In the genomic region with DNA sequence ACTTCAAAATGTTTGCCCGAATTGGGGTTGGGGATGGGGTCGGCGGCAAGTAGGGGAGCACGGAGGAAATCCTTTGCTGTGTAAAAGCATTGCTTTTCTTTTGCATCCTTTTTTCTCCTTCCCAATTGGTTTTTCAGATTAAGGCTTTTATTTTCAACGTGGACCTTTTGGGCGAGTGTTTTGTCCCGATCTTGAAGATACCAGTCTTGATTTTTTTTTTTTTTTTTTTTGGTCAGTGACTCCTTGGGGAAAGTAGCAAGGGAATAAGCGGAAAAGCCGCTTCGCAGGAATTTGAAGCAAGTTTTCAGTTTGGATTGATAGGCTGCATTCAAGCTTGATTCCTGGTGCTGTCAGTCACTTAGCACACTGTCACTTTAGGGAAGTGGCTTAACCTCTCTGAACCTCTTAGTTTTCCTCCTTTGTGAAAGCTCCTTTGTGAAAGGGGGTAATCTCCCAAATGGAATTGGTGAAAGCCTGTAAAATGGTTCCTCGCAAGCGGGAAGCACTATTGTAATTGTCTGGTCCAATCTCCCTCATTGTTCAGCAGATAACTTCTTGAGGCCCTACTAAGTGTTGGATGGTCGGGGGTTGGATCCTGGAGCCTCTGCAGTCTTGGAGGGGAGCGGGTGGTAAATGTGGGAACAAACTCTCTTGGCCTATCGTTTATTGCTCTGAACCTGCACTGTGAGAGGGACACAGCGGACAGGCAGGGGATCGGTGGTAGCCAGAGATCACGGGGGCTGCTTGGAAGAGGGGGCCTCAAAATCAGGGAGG, we compare ENCODE assay signal across 8 cellular contexts. TPM values are rescaled to one million over a fixed set of nuclear protein-coding genes. Genes with fewer than 3 reads are reported as not detected.
A peak's percentile ranks its signal among the peaks of the same experiment; 100 is the strongest.
DNase-seq lines count a peak whose midpoint lies in the region; ATAC-seq and TF ChIP-seq lines count a peak whose summit lies in the region.

No MANE protein-coding gene starts in this region.

- peak overlapping the region; percentile 94 for H3K4me2 ChIP-seq in PC-3 (ENCODE audit: low read length)

- ATAC-seq in PC-3: no peak

- TF ChIP-seq CTCF in PC-3 (conservative IDR thresholded peaks at IDR 0.05; ENCODE audit: low read depth, low read length) (no peak), endothelial cell (IDR thresholded peaks at IDR 0.05; ENCODE audit: unreplicated experiment) (no peak), osteocyte (IDR thresholded peaks at IDR 0.05) (no peak)

- BruUV-seq in PC-3 (replicated peaks; lab: Mats Ljungman, UMichigan): TSS peak; percentile 64

- peaks cover 23% of the 10 kb centered on the region for H3K4me1 ChIP-seq in PC-3 (ENCODE audit: insufficient read depth, low read length)

- peaks cover 19% of the 10 kb centered on the region for H3K36me3 Mint-ChIP-seq in endothelial cell (ENCODE audit: low read depth, unreplicated experiment)
- no peaks in the 10 kb centered on the region for H3K36me3 Mint-ChIP-seq in osteocyte (ENCODE audit: unreplicated experiment)

- no peaks in the 10 kb centered on the region for H3K9me2 ChIP-seq in PC-3 (replicated peaks; ENCODE audit: low read length)

- H3K27ac Mint-ChIP-seq in endothelial cell (ENCODE audit: unreplicated experiment) (peak overlapping the region; percentile 96), osteocyte (ENCODE audit: unreplicated experiment) (peak overlapping the region; percentile 90)

- DNase-seq in NCI-H1092 treated with DMSO at 0.1 percent for 48 hours (lab: John Stamatoyannopoulos, UW) (peak; percentile 8), NCI-H1092 (lab: John Stamatoyannopoulos, UW) (no peak), PC-3 (peak; percentile 23), endothelial cell (ENCODE audit: low spot score) (no peak), osteocyte (ENCODE audit: extremely low spot score, unreplicated experiment) (no peak), NCI-H1930 (lab: John Stamatoyannopoulos, UW) (no peak), activated gamma-delta T cell (lab: John Stamatoyannopoulos, UW) (no peak), NOMO-1 treated with dmso at 0.1 percent for 144 hours (lab: John Stamatoyannopoulos, UW; ENCODE audit: unreplicated experiment) (no peak)

- H4K20me1 ChIP-seq in PC-3 (ENCODE audit: low read length): peaks cover 36% of the 10 kb centered on the region

- CTCF ChIA-PET in PC-3 (lab: Charles Lee): interaction anchor here (0.8 kb wide), 1 partner anchor 25 kb away, joined by 6 read pairs; no protein-coding TSS in a partner anchor

- H3K9me3 Mint-ChIP-seq in endothelial cell (ENCODE audit: unreplicated experiment): no peaks in the 10 kb centered on the region
- H3K9me3 Mint-ChIP-seq in osteocyte (ENCODE audit: unreplicated experiment): no peaks in the 10 kb centered on the region

- H3K9me3 ChIP-seq in PC-3 (ENCODE audit: low read length): no peaks in the 10 kb centered on the region

- peak overlapping the region; percentile 99 for H3K4me3 Mint-ChIP-seq in endothelial cell (ENCODE audit: unreplicated experiment)
- H3K4me3 Mint-ChIP-seq in osteocyte (ENCODE audit: unreplicated experiment): peak overlapping the region; percentile 92

- POLR2A ChIA-PET in PC-3 (lab: Charles Lee; ENCODE audit: unreplicated experiment): interaction anchor here (0.5 to 0.7 kb wide), 3 partner anchors 21 to 676 kb away, joined by 3 to 8 read pairs (median 5); no protein-coding TSS in a partner anchor

- H3K27ac ChIP-seq in PC-3 (ENCODE audit: low read length): 0 out of 2 replicates have a peak overlapping the region, but pooled peaks have one; percentile 1

- H3K79me2 ChIP-seq in PC-3 (ENCODE audit: low read length): peaks cover 68% of the 10 kb centered on the region

- intact Hi-C loops in PC-3 (cut with micrococcal nuclease): no loop called here

- H3K4me3 ChIP-seq in PC-3 (ENCODE audit: low read length): peak overlapping the region; percentile 81

- peak overlapping the region; percentile 78 for H3K9ac ChIP-seq in PC-3 (ENCODE audit: low read length)

- peaks cover 25% of the 10 kb centered on the region for H3K4me1 Mint-ChIP-seq in endothelial cell (ENCODE audit: unreplicated experiment)
- H3K4me1 Mint-ChIP-seq in osteocyte (ENCODE audit: unreplicated experiment): peaks cover 21% of the 10 kb centered on the region

- H3K36me3 ChIP-seq in PC-3 (ENCODE audit: low read depth, low read length): peaks cover 5% of the 10 kb centered on the region; the same call in 1 of the 2 replicates

- H3K27me3 ChIP-seq in PC-3 (ENCODE audit: low read length): no peaks in the 10 kb centered on the region

- peaks cover 21% of the 10 kb centered on the region for H3K27me3 Mint-ChIP-seq in endothelial cell (ENCODE audit: unreplicated experiment)
- H3K27me3 Mint-ChIP-seq in osteocyte (ENCODE audit: unreplicated experiment): no peaks in the 10 kb centered on the region

- H3F3A ChIP-seq in PC-3 (ENCODE audit: low read length, unreplicated experiment): no peaks in the 10 kb centered on the region

- H2AFZ ChIP-seq in PC-3 (ENCODE audit: low read length): peak overlapping the region; percentile 47

RNA-seq across cellular contexts. Expression of a gene that starts 1.1 kb away (rescaled TPM):
- total RNA-seq in PC-3 (2014; rRNA removed): 197 and 316 TPM in 2 replicates
- total RNA-seq in endothelial cell (ENCODE audit: unreplicated experiment): 238 TPM
- 130 and 131 TPM in 2 replicates for total RNA-seq in osteocyte

RNA-seq across cellular contexts. Expression of a gene that starts 33.3 kb away (rescaled TPM):
- total RNA-seq in PC-3 (2014; rRNA removed) (60.7 and 90.1 TPM in 2 replicates), endothelial cell (ENCODE audit: unreplicated experiment) (18.3 TPM), osteocyte (25.7 and 25.8 TPM in 2 replicates)

RNA-seq across cellular contexts. Expression of a gene that starts 33.5 kb away (rescaled TPM):
- 126 and 131 TPM in 2 replicates for total RNA-seq in PC-3 (2014; rRNA removed)
- 51.4 TPM for total RNA-seq in endothelial cell (ENCODE audit: unreplicated experiment)
- 68.4 and 79.5 TPM in 2 replicates for total RNA-seq in osteocyte

Comparison
In these comparisons a context has a peak if more than half of its experiments do, and no peak if none do; other contexts are left out.
1. DNase-seq: peak in NCI-H1092 treated with DMSO at 0.1 percent for 48 hours (single experiment) and PC-3 (single experiment); none in NCI-H1092 (single experiment), endothelial cell (single experiment), osteocyte (single experiment), NCI-H1930 (0 of 2), activated gamma-delta T cell (single experiment) and NOMO-1 treated with dmso at 0.1 percent for 144 hours (single experiment).